8 cellular contexts compared by ENCODE assay signal in the genomic region with DNA sequence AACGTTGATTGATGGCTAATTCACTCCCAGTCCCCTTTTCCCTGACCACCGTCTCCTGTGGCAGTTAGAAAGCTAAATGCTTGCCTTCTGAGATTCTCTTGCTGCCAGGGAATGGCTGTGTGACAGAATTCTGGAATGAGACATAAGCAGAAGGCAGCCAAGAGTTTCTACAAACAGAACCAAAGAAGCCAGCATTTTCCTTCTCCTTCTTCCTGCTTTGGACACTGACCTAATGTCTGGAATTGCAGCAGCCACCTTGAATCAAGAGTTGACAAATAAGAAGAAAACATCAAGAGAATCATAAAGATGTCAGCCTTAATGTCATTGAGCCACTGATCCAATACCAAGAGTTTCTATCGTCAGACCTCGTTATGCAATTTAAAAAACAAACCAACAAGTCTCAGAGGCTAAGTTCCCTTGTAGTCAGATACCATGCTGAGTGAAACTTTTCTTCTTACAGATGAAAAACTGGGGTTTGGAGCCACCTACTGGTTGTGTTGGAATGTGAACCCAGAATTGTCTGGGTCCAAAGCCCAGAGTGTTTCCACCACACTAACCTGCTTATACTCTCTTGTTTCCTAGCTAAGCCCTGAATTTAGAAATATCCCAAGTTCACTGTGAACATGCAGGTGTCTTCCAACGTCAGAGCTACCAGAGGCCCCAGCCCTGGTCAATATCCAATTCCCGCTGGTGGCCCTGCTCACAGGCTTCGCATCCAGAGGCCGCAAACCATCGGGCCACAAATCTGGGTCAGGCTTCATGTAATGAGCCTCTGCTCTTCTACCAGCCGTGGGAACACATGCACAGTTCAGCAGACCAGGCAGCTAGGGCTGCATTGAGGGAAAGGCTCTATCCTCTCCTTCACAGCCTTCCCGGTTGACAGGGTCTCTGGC. TPM values are rescaled to one million over a fixed set of nuclear protein-coding genes. Genes with fewer than 3 reads are reported as not detected.
DNase-seq lines count a peak whose midpoint lies in the region; ATAC-seq and TF ChIP-seq lines count a peak whose summit lies in the region.

No MANE protein-coding gene starts in this region.

- H3K4me1 Mint-ChIP-seq in activated T-cell treated with anti-CD3 and anti-CD28 coated beads, Interleukin-2, amount 50 U/mL, for 24 hours (ENCODE audit: low read depth) = peaks cover 16% of the 10 kb centered on the region
- H3K4me1 Mint-ChIP-seq in nephron = peaks cover 4% of the 10 kb centered on the region

- ATAC-seq in GM18868 (IDR thresholded peaks at IDR 0.05; ENCODE audit: unreplicated experiment) = peak; percentile 60

- no peaks in the 10 kb centered on the region for H3K27me3 ChIP-seq in thyroid gland

- no peaks in the 10 kb centered on the region for H3K9me3 ChIP-seq in thyroid gland

- H3K9me3 Mint-ChIP-seq in activated T-cell treated with anti-CD3 and anti-CD28 coated beads, Interleukin-2, amount 50 U/mL, for 24 hours = no peaks in the 10 kb centered on the region
- no peaks in the 10 kb centered on the region for H3K9me3 Mint-ChIP-seq in nephron

- WGBS in thyroid gland, 2 donors = 61 to 64% methylated on average over 11 of the region's 11 CpGs

- DNase-seq in AG08396 (ENCODE audit: low spot score) = peak; percentile 54
- peak in 51 of 76 experiments; percentile 3 to 69 (median 33) for DNase-seq in HUDEP-2 (lab: John Stamatoyannopoulos, UW; ENCODE audit: unreplicated experiment in 76 of 76)
- DNase-seq in OCI-M2 (lab: John Stamatoyannopoulos, UW; ENCODE audit: unreplicated experiment) = peak; percentile 15
- DNase-seq in activated T-cell treated with anti-CD3 and anti-CD28 coated beads, Interleukin-2, amount 50 U/mL, for 24 hours = peak; percentile 48
- DNase-seq in fibroblast of peridontal ligament (ENCODE audit: extremely low read depth) = peak; percentile 82
- peak; percentile 60 for DNase-seq in thyroid gland

- intact Hi-C loops in thyroid gland (cut with DNase I) = no loop called here

- TF ChIP-seq POLR2A in thyroid gland (IDR thresholded peaks at IDR 0.05) = no peak

- H3K27ac Mint-ChIP-seq in activated T-cell treated with anti-CD3 and anti-CD28 coated beads, Interleukin-2, amount 50 U/mL, for 24 hours = no peak overlapping the region
- H3K27ac Mint-ChIP-seq in nephron = peak overlapping the region in 2 of 3 experiments; percentile 44 to 77

- H3K36me3 Mint-ChIP-seq in activated T-cell treated with anti-CD3 and anti-CD28 coated beads, Interleukin-2, amount 50 U/mL, for 24 hours (ENCODE audit: low read depth) = no peaks in the 10 kb centered on the region
- H3K36me3 Mint-ChIP-seq in nephron (ENCODE audit: low read depth) = no peaks in the 10 kb centered on the region

- H3K36me3 ChIP-seq in thyroid gland = no peaks in the 10 kb centered on the region

- no peak overlapping the region for H3K4me3 Mint-ChIP-seq in activated T-cell treated with anti-CD3 and anti-CD28 coated beads, Interleukin-2, amount 50 U/mL, for 24 hours
- no peak overlapping the region for H3K4me3 Mint-ChIP-seq in nephron

- H3K27ac ChIP-seq in thyroid gland = no peak overlapping the region

- peak; percentile 68 to 78 (median 71) for TF ChIP-seq CTCF in nephron (IDR thresholded peaks at IDR 0.05; ENCODE audit: unreplicated experiment in 3 of 3)
- TF ChIP-seq CTCF in thyroid gland (IDR thresholded peaks at IDR 0.05) = peak; percentile 29 to 83 (median 70)

- H3K4me3 ChIP-seq in thyroid gland (replicated peaks in 1 of 3) = no peak overlapping the region

- no peaks in the 10 kb centered on the region for H3K27me3 Mint-ChIP-seq in activated T-cell treated with anti-CD3 and anti-CD28 coated beads, Interleukin-2, amount 50 U/mL, for 24 hours
- H3K27me3 Mint-ChIP-seq in nephron (ENCODE audit: low read depth) = no peaks in the 10 kb centered on the region

- no peaks in the 10 kb centered on the region for H3K4me1 ChIP-seq in thyroid gland

RNA-seq across cellular contexts. Expression of gene MCF2L2, which starts 42.5 kb away (rescaled TPM):
- total RNA-seq in thyroid gland = under 1 TPM in 3 of 4 donors, not detected in 1; 0.13 to 0.49 (median 0.22) TPM

Comparison
In these comparisons a context has a peak if more than half of its experiments do, and no peak if none do; other contexts are left out.
1. DNase-seq: peak in every context shown above with its lines; median percentile 82 in fibroblast of peridontal ligament; 60 in thyroid gland; 54 in AG08396; 48 in activated T-cell treated with anti-CD3 and anti-CD28 coated beads, Interleukin-2, amount 50 U/mL, for 24 hours; 33 in HUDEP-2; 15 in OCI-M2.